2 cellular contexts compared by ENCODE assay signal in genomic region chr17:82374626-82375331, GRCh38.
TF ChIP-seq lines count a peak whose summit lies in the region.

No MANE protein-coding gene starts in this region.

TF ChIP-seq in GM23338, 12 proteins besides CTCF, POLR2A, EP300 and RAD21:
- TF ChIP-seq REST (IDR thresholded peaks at IDR 0.05; ENCODE audit: unreplicated experiment), result no peak
- TF ChIP-seq EZH2 (IDR thresholded peaks at IDR 0.05; ENCODE audit: low read depth, unreplicated experiment), result no peak
- TF ChIP-seq EZH2phosphoT487 (IDR thresholded peaks at IDR 0.05; ENCODE audit: unreplicated experiment), result no peak
- TF ChIP-seq POLR2AphosphoS5 (IDR thresholded peaks at IDR 0.05; ENCODE audit: low read depth), result no peak
- TF ChIP-seq ZNF114 (CRISPR knock-in tag; IDR thresholded peaks at IDR 0.05), result no peak
- TF ChIP-seq ETS1 (IDR thresholded peaks at IDR 0.05), result no peak
- no peak for TF ChIP-seq NANOG (IDR thresholded peaks at IDR 0.05; ENCODE audit: borderline replicate concordance)
- no peak for TF ChIP-seq CREB1 (CRISPR knock-in tag; IDR thresholded peaks at IDR 0.05; ENCODE audit: low read depth)
- TF ChIP-seq STAT1 (IDR thresholded peaks at IDR 0.05; ENCODE audit: unreplicated experiment), result no peak
- TF ChIP-seq, protein P1, sequence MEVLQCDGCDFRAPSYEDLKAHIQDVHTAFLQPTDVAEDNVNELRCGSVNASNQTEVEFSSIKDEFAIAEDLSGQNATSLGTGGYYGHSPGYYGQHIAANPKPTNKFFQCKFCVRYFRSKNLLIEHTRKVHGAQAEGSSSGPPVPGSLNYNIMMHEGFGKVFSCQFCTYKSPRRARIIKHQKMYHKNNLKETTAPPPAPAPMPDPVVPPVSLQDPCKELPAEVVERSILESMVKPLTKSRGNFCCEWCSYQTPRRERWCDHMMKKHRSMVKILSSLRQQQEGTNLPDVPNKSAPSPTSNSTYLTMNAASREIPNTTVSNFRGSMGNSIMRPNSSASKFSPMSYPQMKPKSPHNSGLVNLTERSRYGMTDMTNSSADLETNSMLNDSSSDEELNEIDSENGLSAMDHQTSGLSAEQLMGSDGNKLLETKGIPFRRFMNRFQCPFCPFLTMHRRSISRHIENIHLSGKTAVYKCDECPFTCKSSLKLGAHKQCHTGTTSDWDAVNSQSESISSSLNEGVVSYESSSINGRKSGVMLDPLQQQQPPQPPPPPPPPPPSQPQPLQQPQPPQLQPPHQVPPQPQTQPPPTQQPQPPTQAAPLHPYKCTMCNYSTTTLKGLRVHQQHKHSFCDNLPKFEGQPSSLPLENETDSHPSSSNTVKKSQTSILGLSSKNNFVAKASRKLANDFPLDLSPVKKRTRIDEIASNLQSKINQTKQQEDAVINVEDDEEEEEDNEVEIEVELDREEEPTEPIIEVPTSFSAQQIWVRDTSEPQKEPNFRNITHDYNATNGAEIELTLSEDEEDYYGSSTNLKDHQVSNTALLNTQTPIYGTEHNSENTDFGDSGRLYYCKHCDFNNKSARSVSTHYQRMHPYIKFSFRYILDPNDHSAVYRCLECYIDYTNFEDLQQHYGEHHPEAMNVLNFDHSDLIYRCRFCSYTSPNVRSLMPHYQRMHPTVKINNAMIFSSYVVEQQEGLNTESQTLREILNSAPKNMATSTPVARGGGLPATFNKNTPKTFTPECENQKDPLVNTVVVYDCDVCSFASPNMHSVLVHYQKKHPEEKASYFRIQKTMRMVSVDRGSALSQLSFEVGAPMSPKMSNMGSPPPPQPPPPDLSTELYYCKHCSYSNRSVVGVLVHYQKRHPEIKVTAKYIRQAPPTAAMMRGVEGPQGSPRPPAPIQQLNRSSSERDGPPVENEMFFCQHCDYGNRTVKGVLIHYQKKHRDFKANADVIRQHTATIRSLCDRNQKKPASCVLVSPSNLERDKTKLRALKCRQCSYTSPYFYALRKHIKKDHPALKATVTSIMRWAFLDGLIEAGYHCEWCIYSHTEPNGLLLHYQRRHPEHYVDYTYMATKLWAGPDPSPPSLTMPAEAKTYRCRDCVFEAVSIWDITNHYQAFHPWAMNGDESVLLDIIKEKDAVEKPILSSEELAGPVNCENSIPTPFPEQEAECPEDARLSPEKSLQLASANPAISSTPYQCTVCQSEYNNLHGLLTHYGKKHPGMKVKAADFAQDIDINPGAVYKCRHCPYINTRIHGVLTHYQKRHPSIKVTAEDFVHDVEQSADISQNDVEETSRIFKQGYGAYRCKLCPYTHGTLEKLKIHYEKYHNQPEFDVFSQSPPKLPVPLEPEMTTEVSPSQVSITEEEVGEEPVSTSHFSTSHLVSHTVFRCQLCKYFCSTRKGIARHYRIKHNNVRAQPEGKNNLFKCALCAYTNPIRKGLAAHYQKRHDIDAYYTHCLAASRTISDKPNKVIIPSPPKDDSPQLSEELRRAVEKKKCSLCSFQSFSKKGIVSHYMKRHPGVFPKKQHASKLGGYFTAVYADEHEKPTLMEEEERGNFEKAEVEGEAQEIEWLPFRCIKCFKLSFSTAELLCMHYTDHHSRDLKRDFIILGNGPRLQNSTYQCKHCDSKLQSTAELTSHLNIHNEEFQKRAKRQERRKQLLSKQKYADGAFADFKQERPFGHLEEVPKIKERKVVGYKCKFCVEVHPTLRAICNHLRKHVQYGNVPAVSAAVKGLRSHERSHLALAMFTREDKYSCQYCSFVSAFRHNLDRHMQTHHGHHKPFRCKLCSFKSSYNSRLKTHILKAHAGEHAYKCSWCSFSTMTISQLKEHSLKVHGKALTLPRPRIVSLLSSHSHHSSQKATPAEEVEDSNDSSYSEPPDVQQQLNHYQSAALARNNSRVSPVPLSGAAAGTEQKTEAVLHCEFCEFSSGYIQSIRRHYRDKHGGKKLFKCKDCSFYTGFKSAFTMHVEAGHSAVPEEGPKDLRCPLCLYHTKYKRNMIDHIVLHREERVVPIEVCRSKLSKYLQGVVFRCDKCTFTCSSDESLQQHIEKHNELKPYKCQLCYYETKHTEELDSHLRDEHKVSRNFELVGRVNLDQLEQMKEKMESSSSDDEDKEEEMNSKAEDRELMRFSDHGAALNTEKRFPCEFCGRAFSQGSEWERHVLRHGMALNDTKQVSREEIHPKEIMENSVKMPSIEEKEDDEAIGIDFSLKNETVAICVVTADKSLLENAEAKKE (CRISPR knock-in tag; IDR thresholded peaks at IDR 0.05), result no peak
- TF ChIP-seq JUNB (IDR thresholded peaks at IDR 0.05; ENCODE audit: unreplicated experiment), result no peak
- no peak for TF ChIP-seq ZNF331 (CRISPR knock-in tag; IDR thresholded peaks at IDR 0.05; ENCODE audit: low read depth)

TF ChIP-seq in H1, 55 proteins besides CTCF, POLR2A, EP300 and RAD21:
- TF ChIP-seq, protein P2, sequence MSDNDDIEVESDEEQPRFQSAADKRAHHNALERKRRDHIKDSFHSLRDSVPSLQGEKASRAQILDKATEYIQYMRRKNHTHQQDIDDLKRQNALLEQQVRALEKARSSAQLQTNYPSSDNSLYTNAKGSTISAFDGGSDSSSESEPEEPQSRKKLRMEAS (IDR thresholded peaks at IDR 0.05), result peak; percentile 77
- TF ChIP-seq SP2 (IDR thresholded peaks at IDR 0.05; ENCODE audit: low read length) (no peak), GABPA (IDR thresholded peaks at IDR 0.05; ENCODE audit: borderline replicate concordance, insufficient read depth, low read length) (peak; percentile 79; the same call in 1 of the 2 replicates), ZNF274 (IDR thresholded peaks at IDR 0.05; ENCODE audit: borderline replicate concordance, extremely low read depth, low read length) (no peak), CHD2 (IDR thresholded peaks at IDR 0.05; ENCODE audit: low read length) (no peak), POU5F1 (IDR thresholded peaks at IDR 0.05; ENCODE audit: low read depth, low read length) (no peak), SUZ12 (IDR thresholded peaks at IDR 0.05; ENCODE audit: low read length) (no peak)
- TF ChIP-seq, protein P3, sequence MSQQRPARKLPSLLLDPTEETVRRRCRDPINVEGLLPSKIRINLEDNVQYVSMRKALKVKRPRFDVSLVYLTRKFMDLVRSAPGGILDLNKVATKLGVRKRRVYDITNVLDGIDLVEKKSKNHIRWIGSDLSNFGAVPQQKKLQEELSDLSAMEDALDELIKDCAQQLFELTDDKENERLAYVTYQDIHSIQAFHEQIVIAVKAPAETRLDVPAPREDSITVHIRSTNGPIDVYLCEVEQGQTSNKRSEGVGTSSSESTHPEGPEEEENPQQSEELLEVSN (IDR thresholded peaks at IDR 0.05), result peak; percentile 76
TF ChIP-seq in H1: peak in this region for 3.
